Comparison of ENCODE assay signal across 23 cellular contexts in the genomic region with DNA sequence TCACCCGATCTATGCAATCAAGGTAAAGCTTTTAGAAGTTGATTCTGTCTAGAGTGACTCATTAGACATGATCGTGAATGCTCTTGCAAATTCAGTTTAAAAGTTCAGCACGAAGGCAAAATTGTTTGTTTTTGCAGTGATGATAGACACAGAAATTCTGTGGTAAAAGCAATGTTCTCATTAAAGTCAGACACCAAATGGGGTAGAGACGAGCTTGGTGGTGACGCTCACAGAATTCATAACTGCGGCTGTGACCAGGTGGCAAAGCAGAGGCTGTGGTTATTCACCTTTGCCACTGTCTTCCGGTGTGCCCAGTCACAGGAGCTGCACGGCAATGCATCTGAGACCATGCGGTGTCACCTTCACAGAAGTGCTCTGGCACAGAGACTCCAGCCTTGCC.
DNase-seq lines count a peak whose midpoint lies in the region; ATAC-seq and TF ChIP-seq lines count a peak whose summit lies in the region.
"Had no signal": no experiment of that assay in that cellular context is flagged by ENCODE, and none has a peak within 500 bp of the region (broad histone marks: within the 10 kb centered on the region; RNA-seq: fewer than 3 reads in every experiment).

No MANE protein-coding gene starts in this region.

- CTCF ChIA-PET in PC-9 (lab: Charles Lee), result no interaction called here

- no peaks in the 10 kb centered on the region for H3K27me3 ChIP-seq in PC-9 (ENCODE audit: insufficient read depth, low read depth)

- H3F3A ChIP-seq in PC-9 (ENCODE audit: insufficient read depth, low read depth), result peaks cover 13% of the 10 kb centered on the region

- H3K4me2 ChIP-seq in PC-9, result peak overlapping the region; percentile 36

- H2AFZ ChIP-seq in PC-9, result no peak overlapping the region

- no TSS peak for BruUV-seq in PC-9 (replicated peaks; lab: Mats Ljungman, UMichigan)

- H3K9me3 ChIP-seq in PC-9 (ENCODE audit: insufficient read depth, low read depth), result no peaks in the 10 kb centered on the region
- H3K9me3 ChIP-seq: gastrocnemius medialis, prostate gland had no signal

- no peak for ATAC-seq in HG03139 (IDR thresholded peaks at IDR 0.05; ENCODE audit: unreplicated experiment)
- ATAC-seq in HG02852 (IDR thresholded peaks at IDR 0.05; ENCODE audit: unreplicated experiment), result no peak
- ATAC-seq: activated naive CD8-positive, alpha-beta T cell treated with anti-CD3 and anti-CD28 coated beads, Interleukin-2, amount 50 U/mL, for 24 hours; gastrocnemius medialis; HCT116 had no signal

- intact Hi-C loops in PC-9 (cut with micrococcal nuclease; ENCODE audit: unreplicated experiment), result no loop called here

- H4K20me1 ChIP-seq in PC-9 (ENCODE audit: insufficient read depth), result no peaks in the 10 kb centered on the region

- 0 out of 2 replicates have a peak overlapping the region, but pooled peaks have one; percentile 11 for H3K27ac ChIP-seq in PC-9
- H3K27ac ChIP-seq: dorsolateral prefrontal cortex, gastrocnemius medialis, prostate gland had no signal

- peaks cover 47% of the 10 kb centered on the region for H3K4me1 ChIP-seq in PC-9 (replicated peaks; ENCODE audit: insufficient read depth)
- H3K4me1 ChIP-seq: gastrocnemius medialis had no signal

- POLR2A ChIA-PET in PC-9 (lab: Charles Lee; ENCODE audit: unreplicated experiment), result no interaction called here

- no peaks in the 10 kb centered on the region for H3K9me2 ChIP-seq in PC-9 (ENCODE audit: insufficient read depth)

- H3K36me3 ChIP-seq in PC-9 (ENCODE audit: low read depth), result no peaks in the 10 kb centered on the region
- H3K36me3 ChIP-seq: gastrocnemius medialis, prostate gland had no signal

- DNase-seq in EH (ENCODE audit: low read depth) (peak; percentile 36), PC-9 (peak in 1 of 2 experiments; percentile 66), choroid plexus epithelial cell (ENCODE audit: low read depth) (peak; percentile 65), non-pigmented ciliary epithelial cell (ENCODE audit: low read depth) (peak; percentile 32)
- DNase-seq in stimulated activated CD4-positive, alpha-beta T cell treated with anti-CD3 and anti-CD28 coated beads, Interleukin-2, amount 100 ng/mL, for 24 hours, result no peak
- DNase-seq: activated CD4-positive, CD25-positive, alpha-beta regulatory T cell; activated naive CD8-positive, alpha-beta T cell treated with anti-CD3 and anti-CD28 coated beads, Interleukin-2, amount 50 U/mL, for 24 hours; activated T-cell treated with anti-CD3 and anti-CD28 coated beads, Interleukin-2, amount 50 U/mL, for 24 hours; cerebellar nuclear complex; DMS79; dorsolateral prefrontal cortex; gastrocnemius medialis; GDM1; hypothalamus; NCI-H1048; NCI-H748 treated with DMSO at 0.1 percent for 48 hours; nucleus accumbens; stimulated activated CD4-positive, alpha-beta T cell treated with anti-CD3 and anti-CD28 coated beads, Interleukin-4, amount 100 ng/mL, for 24 hours; trophoblast cell had no signal

- H3K79me2 ChIP-seq in PC-9 (ENCODE audit: low read depth), result no peaks in the 10 kb centered on the region

- H3K4me3 ChIP-seq in PC-9, result no peak overlapping the region
- H3K4me3 ChIP-seq in choroid plexus epithelial cell (ENCODE audit: low read depth, low read length), result no peak overlapping the region
- H3K4me3 ChIP-seq: dorsolateral prefrontal cortex, gastrocnemius medialis, prostate gland had no signal

- no peak for TF ChIP-seq CTCF in PC-9 (conservative IDR thresholded peaks at IDR 0.05)
- no peak for TF ChIP-seq CTCF in choroid plexus epithelial cell (conservative IDR thresholded peaks at IDR 0.05; ENCODE audit: low read depth, low read length)

Comparison
In these comparisons a context has a peak if more than half of its experiments do, and no peak if none do; other contexts are left out.
1. DNase-seq: peak in EH (single experiment), choroid plexus epithelial cell (single experiment) and non-pigmented ciliary epithelial cell (single experiment); none in stimulated activated CD4-positive, alpha-beta T cell treated with anti-CD3 and anti-CD28 coated beads, Interleukin-2, amount 100 ng/mL, for 24 hours (0 of 2).